20 cellular contexts compared by ENCODE assay signal in the genomic region with DNA sequence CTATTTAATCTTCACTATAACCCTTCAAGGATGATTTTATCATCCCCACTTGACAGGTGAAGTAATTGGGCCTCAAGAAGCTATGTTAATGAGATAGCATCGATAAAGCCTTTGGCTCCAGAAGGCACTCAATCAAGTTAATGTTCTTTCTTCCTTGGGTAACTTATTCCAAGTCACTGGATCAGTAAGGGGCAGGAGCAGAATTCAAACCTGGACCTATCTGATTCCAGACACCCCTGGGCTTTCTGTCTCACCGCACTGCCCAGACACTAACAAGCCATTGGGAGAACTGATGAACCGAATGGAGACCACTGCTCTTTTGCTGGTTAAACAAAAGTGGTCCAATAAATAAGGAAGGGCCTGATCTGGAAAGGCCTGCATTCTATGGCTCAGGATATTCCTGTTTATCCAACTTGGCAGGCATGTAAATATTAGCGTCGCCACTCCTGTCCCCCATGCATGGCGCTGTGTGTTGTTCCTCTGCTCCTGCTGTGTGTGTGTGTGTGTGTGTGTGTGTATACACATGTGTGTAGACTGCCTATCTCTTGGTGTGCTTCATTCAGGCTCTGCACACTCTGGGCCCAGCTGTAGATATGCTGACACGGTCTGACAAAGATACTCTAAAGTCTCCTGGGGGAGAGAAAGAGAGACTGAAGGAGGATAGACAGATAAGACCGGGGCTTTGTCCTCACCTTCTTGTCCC. TPM values are rescaled to one million over a fixed set of nuclear protein-coding genes. Genes with fewer than 3 reads are reported as not detected.
A peak's percentile ranks its signal among the peaks of the same experiment; 100 is the strongest.
DNase-seq lines count a peak whose midpoint lies in the region; ATAC-seq, FAIRE-seq and TF ChIP-seq lines count a peak whose summit lies in the region.
"Had no signal": no experiment of that assay in that cellular context is flagged by ENCODE, and none has a peak within 500 bp of the region (broad histone marks: within the 10 kb centered on the region; RNA-seq: fewer than 3 reads in every experiment).

No MANE protein-coding gene starts in this region.

- no peak overlapping the region for H3K4me3 ChIP-seq in right atrium auricular region
- H3K4me3 ChIP-seq in lower lobe of right lung = no peak overlapping the region
- peak overlapping the region; percentile 10 to 66 for H3K4me3 ChIP-seq in aorta (ENCODE audit: low read length in 2 of 2)
- H3K4me3 ChIP-seq: A549, SK-N-MC had no signal

- no peak for TF ChIP-seq POLR2A in GM12892 (IDR thresholded peaks at IDR 0.05; ENCODE audit: low read depth, low read length)

- no peaks in the 10 kb centered on the region for H3K27me3 ChIP-seq in right atrium auricular region
- H3K27me3 ChIP-seq in lower lobe of right lung (ENCODE audit: low read depth) = no peaks in the 10 kb centered on the region
- no peaks in the 10 kb centered on the region for H3K27me3 ChIP-seq in aorta (ENCODE audit: control insufficient read depth in 1 of 2, insufficient read depth in 2 of 2, low read length in 1 of 2)

- H3K27ac ChIP-seq in right atrium auricular region (peak overlapping the region; percentile 37 to 63), lower lobe of right lung (peak overlapping the region; percentile 47), aorta (ENCODE audit: low read depth in 1 of 2, low read length in 2 of 2) (peak overlapping the region; percentile 15 to 88), caudate nucleus (ENCODE audit: low read depth, low read length) (no peak overlapping the region)
- H3K27ac ChIP-seq: A549, SK-N-MC had no signal

- ATAC-seq in Right ventricle myocardium inferior (no peak), lower lobe of right lung (peak in 1 of 2 donors; percentile 22), aorta (ENCODE audit: low FRiP score) (no peak)

- 5 to 8% methylated on average over 8 of the region's 8 CpGs for WGBS in aorta, 2 donors

- intact Hi-C loops in Right ventricle myocardium inferior (cut with DNase I) (no loop called here), lower lobe of right lung (cut with DNase I) (no loop called here), aorta (cut with DNase I) (no loop called here)

- H3K4me1 ChIP-seq in right atrium auricular region (peaks cover 0 to 31% of the 10 kb centered on the region in 2 donors), lower lobe of right lung (peaks cover 26% of the 10 kb centered on the region), aorta (ENCODE audit: control insufficient read depth in 1 of 2, insufficient read depth in 2 of 2, low read length in 2 of 2) (peaks cover 3 to 10% of the 10 kb centered on the region in 2 donors)

- H3K36me3 ChIP-seq in right atrium auricular region (peaks cover 7% of the 10 kb centered on the region), lower lobe of right lung (no peaks in the 10 kb centered on the region), aorta (ENCODE audit: control insufficient read depth in 1 of 2, insufficient read depth in 2 of 2, low read length in 1 of 2) (peaks cover 4 to 8% of the 10 kb centered on the region in 2 donors)

- H3K9me3 ChIP-seq in right atrium auricular region (no peaks in the 10 kb centered on the region), lower lobe of right lung (no peaks in the 10 kb centered on the region), aorta (ENCODE audit: control insufficient read depth, low read length) (no peaks in the 10 kb centered on the region)
- H3K9me3 ChIP-seq: A549 had no signal

- TF ChIP-seq CTCF in right atrium auricular region (IDR thresholded peaks at IDR 0.05) = no peak
- TF ChIP-seq CTCF in lower lobe of right lung (IDR thresholded peaks at IDR 0.05) = no peak

- no peak for DNase-seq in right atrium auricular region (ENCODE audit: low spot score)
- no peak for DNase-seq in Right ventricle myocardium inferior (ENCODE audit: missing footprints)
- no peak for DNase-seq in lower lobe of right lung
- DNase-seq in retina = peak; percentile 38
- DNase-seq in aorta = no peak
- no peak for DNase-seq in stimulated activated CD8-positive, alpha-beta memory T cell treated with anti-CD3 and anti-CD28 coated beads, Interleukin-4, amount 100 ng/mL, for 48 hours
- no peak for DNase-seq in GM12892 (ENCODE audit: insufficient read length)
- no peak for DNase-seq in caudate nucleus (lab: John Stamatoyannopoulos, UW)
- DNase-seq: activated CD4-positive, alpha-beta T cell treated with anti-CD3 and anti-CD28 coated beads, Interleukin-2, amount 10 ng/mL, durations not matched to agents 7 days and 5 days; activated naive CD8-positive, alpha-beta T cell treated with anti-CD3 and anti-CD28 coated beads for 36 hours; activated T-cell treated with anti-CD3 and anti-CD28 coated beads, Interleukin-2, amount 50 U/mL, for 24 hours; CD4-positive, CD25-positive, alpha-beta regulatory T cell; cerebellar nuclear complex; DND-41; NCI-H187 treated with DMSO at 0.1 percent for 48 hours; NCI-H510A treated with DMSO at 0.1 percent for 48 hours; OCI-M1; posterior cingulate gyrus had no signal

- FAIRE-seq in GM12892 (lab: Jason Lieb, UNC) = no peak
- FAIRE-seq: A549 had no signal

RNA-seq across cellular contexts. Expression of gene LMOD1, which starts 6.9 kb away (rescaled TPM):
- total RNA-seq in right atrium auricular region (10 to 100 TPM; 31.4 to 42.2 TPM), Right ventricle myocardium inferior (10.8 TPM), lower lobe of right lung (24.2 TPM), aorta (100 to 1,000 TPM; 347 to 469 TPM)
- polyA plus RNA-seq in aorta = 100 to 1,000 TPM; 368 to 601 TPM
- polyA plus RNA-seq in GM12892 (2012; ENCODE audit: missing spikeins) = not detected
- total RNA-seq: activated CD4-positive, alpha-beta T cell treated with anti-CD3 and anti-CD28 coated beads, Interleukin-2, amount 10 ng/mL, durations not matched to agents 7 days and 5 days; activated naive CD8-positive, alpha-beta T cell treated with anti-CD3 and anti-CD28 coated beads for 36 hours; CD4-positive, CD25-positive, alpha-beta regulatory T cell had no signal
- polyA plus RNA-seq: A549; CD4-positive, CD25-positive, alpha-beta regulatory T cell had no signal

RNA-seq across cellular contexts. Expression of gene TIMM17A, which starts 15.9 kb away (rescaled TPM):
- total RNA-seq in right atrium auricular region (10 to 100 TPM; 42.7 to 59.1 TPM), Right ventricle myocardium inferior (83.6 TPM), lower lobe of right lung (28.5 TPM), aorta (10 to 100 TPM; 29.2 to 48.8 TPM)
- polyA plus RNA-seq in aorta = 10 to 100 TPM; 34.4 to 77.4 TPM
- 77.1 TPM for polyA plus RNA-seq in GM12892 (2012; ENCODE audit: missing spikeins)

RNA-seq across cellular contexts. Expression of gene RNPEP, which starts 43.0 kb away (rescaled TPM):
- total RNA-seq in right atrium auricular region (10 to 100 TPM; 22.4 to 26.1 TPM), Right ventricle myocardium inferior (18.7 TPM), lower lobe of right lung (73.8 TPM), aorta (10 to 100 TPM; 28.0 to 43.1 TPM)
- polyA plus RNA-seq in aorta = 10 to 100 TPM; 29.1 to 31.6 TPM
- 41.6 TPM for polyA plus RNA-seq in GM12892 (2012; ENCODE audit: missing spikeins)

RNA-seq across cellular contexts. Expression of gene SHISA4, which starts 50.7 kb away (rescaled TPM):
- total RNA-seq in right atrium auricular region (100 to 1,000 TPM in 1 of 2 donors, 10 to 100 TPM in 1; 74.2 to 176 TPM), Right ventricle myocardium inferior (159 TPM), lower lobe of right lung (7.8 TPM), aorta (10 to 100 TPM; 30.6 to 39.9 TPM)
- polyA plus RNA-seq in aorta = 10 to 100 TPM; 76.1 to 93.1 TPM
- polyA plus RNA-seq in GM12892 (2012; ENCODE audit: missing spikeins) = not detected
- total RNA-seq: activated naive CD8-positive, alpha-beta T cell treated with anti-CD3 and anti-CD28 coated beads for 36 hours had no signal

Comparison
In these comparisons a context has a peak if more than half of its experiments do, and no peak if none do; other contexts are left out.
1. H3K4me3 ChIP-seq: peak in aorta (2 of 2); none in right atrium auricular region (0 of 2) and lower lobe of right lung (single experiment).
2. RNA of gene LMOD1, which starts 6.9 kb away (total RNA-seq): 347 to 469 TPM in aorta; 31.4 to 42.2 TPM in right atrium auricular region, 24.2 TPM in lower lobe of right lung (single experiment) and 10.8 TPM in Right ventricle myocardium inferior (single experiment); every median in the first group is over 4 times any median in the second.